In the genomic region with DNA sequence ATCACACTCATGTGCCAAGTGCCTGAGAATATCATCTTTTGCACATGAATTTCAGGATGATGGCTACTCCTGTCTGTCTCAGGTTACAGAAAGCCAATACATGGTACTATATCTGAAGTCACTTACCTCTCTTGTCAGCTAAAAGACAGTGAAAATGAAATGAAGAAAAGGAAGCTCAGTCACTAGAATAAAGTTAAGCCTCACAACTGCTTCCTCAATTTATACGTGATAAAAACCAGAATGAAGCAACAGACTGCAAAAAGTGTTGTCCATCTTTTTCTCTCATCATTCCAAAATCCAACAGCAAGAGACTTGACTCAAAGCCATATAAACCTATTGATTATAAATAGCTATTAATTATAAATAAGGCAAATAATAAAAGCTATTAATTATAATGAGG, we compare ENCODE assay signal across 17 cellular contexts. TPM values are rescaled to one million over a fixed set of nuclear protein-coding genes. Genes with fewer than 3 reads are reported as not detected.
DNase-seq lines count a peak whose midpoint lies in the region; ATAC-seq and TF ChIP-seq lines count a peak whose summit lies in the region.
"Had no signal": no experiment of that assay in that cellular context is flagged by ENCODE, and none has a peak within 500 bp of the region (broad histone marks: within the 10 kb centered on the region; RNA-seq: fewer than 3 reads in every experiment).

No MANE protein-coding gene starts in this region.

- peak overlapping the region; percentile 75 for H3K4me2 ChIP-seq in BLaER1

- TF ChIP-seq CTCF in RWPE2 (IDR thresholded peaks at IDR 0.05; ENCODE audit: poor library complexity, severe bottlenecking) (no peak), uterus (IDR thresholded peaks at IDR 0.05) (no peak)

- intact Hi-C loops in uterus (cut with DNase I; ENCODE audit: low total_unique reads): no loop called here

- H3K9me3 ChIP-seq in BLaER1 (peaks cover 9% of the 10 kb centered on the region), RWPE2 (ENCODE audit: severe bottlenecking) (no peaks in the 10 kb centered on the region), uterus (no peaks in the 10 kb centered on the region)
- H3K9me3 ChIP-seq: esophagus squamous epithelium had no signal

- DNase-seq in GF-D8 (lab: John Stamatoyannopoulos, UW): peak; percentile 20
- no peak for DNase-seq in RWPE2 (ENCODE audit: low spot score)
- DNase-seq in epithelial cell of prostate (ENCODE audit: low read depth, low spot score): no peak
- DNase-seq in uterus: no peak
- DNase-seq: anterior cingulate cortex; EL; esophagus squamous epithelium; NCI-H1417 treated with DMSO at 0.1 percent for 48 hours; NCI-H526 treated with DMSO at 0.1 percent for 48 hours; stimulated activated CD4-positive, alpha-beta T cell treated with anti-CD3 and anti-CD28 coated beads, Interleukin-1b, Interleukin-23, amount 100 ng/mL, for 48 hours; stimulated activated CD8-positive, alpha-beta memory T cell treated with anti-CD3 and anti-CD28 coated beads, Interleukin-4, amount 100 ng/mL, for 48 hours; trophoblast cell had no signal

- H4K20me1 ChIP-seq in BLaER1: peaks cover 69% of the 10 kb centered on the region

- H3K27ac ChIP-seq in BLaER1 (0 out of 2 replicates have a peak overlapping the region, but pooled peaks have one; percentile 14), RWPE2 (ENCODE audit: poor library complexity, severe bottlenecking) (peak overlapping the region; percentile 4), epithelial cell of prostate (peak overlapping the region; percentile 42), uterus (no peak overlapping the region)

- H3K36me3 ChIP-seq in BLaER1 (peaks cover 55% of the 10 kb centered on the region), RWPE2 (ENCODE audit: low read depth) (peaks cover 4% of the 10 kb centered on the region; the same call in 1 of the 2 replicates), uterus (no peaks in the 10 kb centered on the region)

- H3K9ac ChIP-seq in BLaER1: no peak overlapping the region

- H3K4me1 ChIP-seq in BLaER1 (peaks cover 74% of the 10 kb centered on the region), RWPE2 (ENCODE audit: insufficient read depth, poor library complexity, severe bottlenecking) (peaks cover 14% of the 10 kb centered on the region), uterus (peaks cover 0 to 8% of the 10 kb centered on the region in 2 donors)

- TF ChIP-seq POLR2A in uterus (IDR thresholded peaks at IDR 0.05): no peak

- H3K27me3 ChIP-seq in BLaER1: no peaks in the 10 kb centered on the region
- no peaks in the 10 kb centered on the region for H3K27me3 ChIP-seq in RWPE2 (ENCODE audit: insufficient read depth, poor library complexity, severe bottlenecking)
- H3K27me3 ChIP-seq in uterus: no peaks in the 10 kb centered on the region
- H3K27me3 ChIP-seq: esophagus squamous epithelium had no signal

- H3K4me3 ChIP-seq in BLaER1 (no peak overlapping the region), RWPE2 (ENCODE audit: severe bottlenecking) (no peak overlapping the region), uterus (no peak overlapping the region)
- H3K4me3 ChIP-seq: esophagus squamous epithelium had no signal

- ATAC-seq in RWPE2 (ENCODE audit: low read depth) (no peak), HG02610 (IDR thresholded peaks at IDR 0.05; ENCODE audit: unreplicated experiment) (no peak), HG02642 (IDR thresholded peaks at IDR 0.05; ENCODE audit: poor library complexity, unreplicated experiment) (no peak), HG02763 (IDR thresholded peaks at IDR 0.05; ENCODE audit: unreplicated experiment) (no peak)
- ATAC-seq: left lobe of liver had no signal

RNA-seq across cellular contexts. Expression of a gene that starts 10.2 kb away (rescaled TPM):
- 10 to 100 TPM in 3 of 4 donors, 1 to 10 TPM in 1; 8.8 to 45.6 (median 34.2) TPM for total RNA-seq in uterus

RNA-seq across cellular contexts. Expression of a gene that starts 51.1 kb away (rescaled TPM):
- total RNA-seq in uterus: not detected
- total RNA-seq: left lobe of liver had no signal

Comparison
In these comparisons a context has a peak if more than half of its experiments do, and no peak if none do; other contexts are left out.
1. H3K27ac ChIP-seq: peak in BLaER1 (single experiment), RWPE2 (single experiment) and epithelial cell of prostate (single experiment); none in uterus (0 of 2).